1 cellular context compared by ENCODE assay signal in the genomic region with DNA sequence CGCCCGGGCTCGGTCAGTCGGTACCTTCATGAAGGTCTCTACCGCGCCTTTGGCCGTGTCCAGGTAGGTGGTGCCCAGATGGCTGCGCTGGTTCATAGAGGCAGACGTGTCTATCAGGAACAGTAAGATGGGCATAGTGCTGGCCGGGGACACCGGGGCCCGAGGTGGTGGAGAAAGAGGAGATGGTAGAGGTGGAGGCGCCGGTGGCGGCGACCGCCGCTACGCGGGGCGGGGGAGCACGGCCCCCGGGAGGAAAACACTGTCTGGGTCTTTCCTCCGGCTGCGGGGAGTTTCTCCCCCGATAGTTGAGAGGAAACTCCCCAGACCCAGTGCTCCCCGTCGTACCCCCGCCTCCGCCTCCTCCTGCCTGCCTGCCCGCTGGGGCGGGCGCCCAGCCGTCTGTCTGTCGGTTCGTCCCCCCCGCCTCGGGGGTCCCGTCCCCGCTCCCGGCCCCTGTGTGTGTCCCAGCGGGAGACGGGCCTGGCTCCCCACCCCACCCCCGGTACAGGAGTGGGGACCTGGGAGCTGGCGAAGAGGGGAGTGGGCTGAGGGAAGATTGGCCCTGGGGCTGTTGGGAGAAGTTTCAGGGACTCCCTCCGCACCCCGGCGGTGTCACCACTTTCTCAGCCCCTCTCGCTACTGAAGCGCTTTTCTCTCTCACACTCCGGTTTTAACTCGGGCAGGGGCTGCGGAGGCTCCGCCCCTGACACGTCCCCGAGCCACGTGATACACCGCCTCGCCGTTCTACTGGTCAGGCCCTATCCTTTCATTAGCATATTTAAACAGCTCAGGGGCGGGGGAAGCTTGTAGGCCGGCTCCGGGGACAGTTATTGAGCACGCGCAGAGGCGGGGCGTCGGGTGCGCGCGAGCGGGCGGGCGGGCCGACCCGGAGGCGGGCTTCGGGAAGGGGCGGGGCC.
TF ChIP-seq lines count a peak whose summit lies in the region.

A gene with protein sequence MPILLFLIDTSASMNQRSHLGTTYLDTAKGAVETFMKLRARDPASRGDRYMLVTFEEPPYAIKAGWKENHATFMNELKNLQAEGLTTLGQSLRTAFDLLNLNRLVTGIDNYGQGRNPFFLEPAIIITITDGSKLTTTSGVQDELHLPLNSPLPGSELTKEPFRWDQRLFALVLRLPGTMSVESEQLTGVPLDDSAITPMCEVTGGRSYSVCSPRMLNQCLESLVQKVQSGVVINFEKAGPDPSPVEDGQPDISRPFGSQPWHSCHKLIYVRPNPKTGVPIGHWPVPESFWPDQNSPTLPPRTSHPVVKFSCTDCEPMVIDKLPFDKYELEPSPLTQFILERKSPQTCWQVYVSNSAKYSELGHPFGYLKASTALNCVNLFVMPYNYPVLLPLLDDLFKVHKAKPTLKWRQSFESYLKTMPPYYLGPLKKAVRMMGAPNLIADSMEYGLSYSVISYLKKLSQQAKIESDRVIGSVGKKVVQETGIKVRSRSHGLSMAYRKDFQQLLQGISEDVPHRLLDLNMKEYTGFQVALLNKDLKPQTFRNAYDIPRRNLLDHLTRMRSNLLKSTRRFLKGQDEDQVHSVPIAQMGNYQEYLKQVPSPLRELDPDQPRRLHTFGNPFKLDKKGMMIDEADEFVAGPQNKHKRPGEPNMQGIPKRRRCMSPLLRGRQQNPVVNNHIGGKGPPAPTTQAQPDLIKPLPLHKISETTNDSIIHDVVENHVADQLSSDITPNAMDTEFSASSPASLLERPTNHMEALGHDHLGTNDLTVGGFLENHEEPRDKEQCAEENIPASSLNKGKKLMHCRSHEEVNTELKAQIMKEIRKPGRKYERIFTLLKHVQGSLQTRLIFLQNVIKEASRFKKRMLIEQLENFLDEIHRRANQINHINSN (minus strand): TSS at position 646 of the 917 bp plus-strand sequence. CDS start 511 bp downstream, at position 135.

TF ChIP-seq in HepG2, 621 proteins besides CTCF, POLR2A, EP300 and RAD21 (continued from another document and continues in another):
- TF ChIP-seq MEIS1 (CRISPR knock-in tag; IDR thresholded peaks at IDR 0.05; ENCODE audit: borderline replicate concordance) (no peak), PHF5A (CRISPR knock-in tag; IDR thresholded peaks at IDR 0.05; ENCODE audit: low read depth, unreplicated experiment) (no peak), MAFG (CRISPR knock-in tag; IDR thresholded peaks at IDR 0.05) (no peak), TCF12 (IDR thresholded peaks at IDR 0.05) (no peak), TCF12 (CRISPR knock-in tag; IDR thresholded peaks at IDR 0.05) (no peak), NFYB (CRISPR knock-in tag; IDR thresholded peaks at IDR 0.05) (peak; percentile 83), MXD4 (CRISPR knock-in tag; IDR thresholded peaks at IDR 0.05) (no peak), POGZ (CRISPR knock-in tag; IDR thresholded peaks at IDR 0.05) (peak; percentile 76), ZNF761 (CRISPR knock-in tag; conservative IDR thresholded peaks at IDR 0.05) (no peak), ZMYM4 (CRISPR knock-in tag; IDR thresholded peaks at IDR 0.05) (peak; percentile 94), ZSCAN12 (CRISPR knock-in tag; IDR thresholded peaks at IDR 0.05) (peak; percentile 83), STAG1 (CRISPR knock-in tag; IDR thresholded peaks at IDR 0.05) (peak; percentile 39), SRY (CRISPR knock-in tag; IDR thresholded peaks at IDR 0.05) (peak; percentile 85), ATF1 (CRISPR knock-in tag; IDR thresholded peaks at IDR 0.05) (peak; percentile 42; the same call in 1 of the 2 replicates), SIX4 (CRISPR knock-in tag; IDR thresholded peaks at IDR 0.05) (peak; percentile 18; the same call in 1 of the 2 replicates), ZNF451 (CRISPR knock-in tag; IDR thresholded peaks at IDR 0.05) (peak; percentile 43; the same call in 1 of the 2 replicates), ZNF782 (CRISPR knock-in tag; IDR thresholded peaks at IDR 0.05; ENCODE audit: borderline replicate concordance) (no peak), HMG20A (CRISPR knock-in tag; IDR thresholded peaks at IDR 0.05; ENCODE audit: borderline replicate concordance) (no peak; the same call in 1 of the 2 replicates), CHD2 (IDR thresholded peaks at IDR 0.05; ENCODE audit: low read depth, low read length) (peak; percentile 47; the same call in 1 of the 2 replicates), MYNN (CRISPR knock-in tag; IDR thresholded peaks at IDR 0.05; ENCODE audit: low read depth) (no peak)
- TF ChIP-seq, protein P1, sequence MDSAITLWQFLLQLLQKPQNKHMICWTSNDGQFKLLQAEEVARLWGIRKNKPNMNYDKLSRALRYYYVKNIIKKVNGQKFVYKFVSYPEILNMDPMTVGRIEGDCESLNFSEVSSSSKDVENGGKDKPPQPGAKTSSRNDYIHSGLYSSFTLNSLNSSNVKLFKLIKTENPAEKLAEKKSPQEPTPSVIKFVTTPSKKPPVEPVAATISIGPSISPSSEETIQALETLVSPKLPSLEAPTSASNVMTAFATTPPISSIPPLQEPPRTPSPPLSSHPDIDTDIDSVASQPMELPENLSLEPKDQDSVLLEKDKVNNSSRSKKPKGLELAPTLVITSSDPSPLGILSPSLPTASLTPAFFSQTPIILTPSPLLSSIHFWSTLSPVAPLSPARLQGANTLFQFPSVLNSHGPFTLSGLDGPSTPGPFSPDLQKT (CRISPR knock-in tag; IDR thresholded peaks at IDR 0.05; ENCODE audit: borderline replicate concordance), result no peak
- TF ChIP-seq, protein P2, sequence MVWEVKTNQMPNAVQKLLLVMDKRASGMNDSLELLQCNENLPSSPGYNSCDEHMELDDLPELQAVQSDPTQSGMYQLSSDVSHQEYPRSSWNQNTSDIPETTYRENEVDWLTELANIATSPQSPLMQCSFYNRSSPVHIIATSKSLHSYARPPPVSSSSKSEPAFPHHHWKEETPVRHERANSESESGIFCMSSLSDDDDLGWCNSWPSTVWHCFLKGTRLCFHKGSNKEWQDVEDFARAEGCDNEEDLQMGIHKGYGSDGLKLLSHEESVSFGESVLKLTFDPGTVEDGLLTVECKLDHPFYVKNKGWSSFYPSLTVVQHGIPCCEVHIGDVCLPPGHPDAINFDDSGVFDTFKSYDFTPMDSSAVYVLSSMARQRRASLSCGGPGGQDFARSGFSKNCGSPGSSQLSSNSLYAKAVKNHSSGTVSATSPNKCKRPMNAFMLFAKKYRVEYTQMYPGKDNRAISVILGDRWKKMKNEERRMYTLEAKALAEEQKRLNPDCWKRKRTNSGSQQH (CRISPR knock-in tag; IDR thresholded peaks at IDR 0.05; ENCODE audit: low read depth), result peak; percentile 41; the same call in 1 of the 2 replicates
- TF ChIP-seq, protein P3, sequence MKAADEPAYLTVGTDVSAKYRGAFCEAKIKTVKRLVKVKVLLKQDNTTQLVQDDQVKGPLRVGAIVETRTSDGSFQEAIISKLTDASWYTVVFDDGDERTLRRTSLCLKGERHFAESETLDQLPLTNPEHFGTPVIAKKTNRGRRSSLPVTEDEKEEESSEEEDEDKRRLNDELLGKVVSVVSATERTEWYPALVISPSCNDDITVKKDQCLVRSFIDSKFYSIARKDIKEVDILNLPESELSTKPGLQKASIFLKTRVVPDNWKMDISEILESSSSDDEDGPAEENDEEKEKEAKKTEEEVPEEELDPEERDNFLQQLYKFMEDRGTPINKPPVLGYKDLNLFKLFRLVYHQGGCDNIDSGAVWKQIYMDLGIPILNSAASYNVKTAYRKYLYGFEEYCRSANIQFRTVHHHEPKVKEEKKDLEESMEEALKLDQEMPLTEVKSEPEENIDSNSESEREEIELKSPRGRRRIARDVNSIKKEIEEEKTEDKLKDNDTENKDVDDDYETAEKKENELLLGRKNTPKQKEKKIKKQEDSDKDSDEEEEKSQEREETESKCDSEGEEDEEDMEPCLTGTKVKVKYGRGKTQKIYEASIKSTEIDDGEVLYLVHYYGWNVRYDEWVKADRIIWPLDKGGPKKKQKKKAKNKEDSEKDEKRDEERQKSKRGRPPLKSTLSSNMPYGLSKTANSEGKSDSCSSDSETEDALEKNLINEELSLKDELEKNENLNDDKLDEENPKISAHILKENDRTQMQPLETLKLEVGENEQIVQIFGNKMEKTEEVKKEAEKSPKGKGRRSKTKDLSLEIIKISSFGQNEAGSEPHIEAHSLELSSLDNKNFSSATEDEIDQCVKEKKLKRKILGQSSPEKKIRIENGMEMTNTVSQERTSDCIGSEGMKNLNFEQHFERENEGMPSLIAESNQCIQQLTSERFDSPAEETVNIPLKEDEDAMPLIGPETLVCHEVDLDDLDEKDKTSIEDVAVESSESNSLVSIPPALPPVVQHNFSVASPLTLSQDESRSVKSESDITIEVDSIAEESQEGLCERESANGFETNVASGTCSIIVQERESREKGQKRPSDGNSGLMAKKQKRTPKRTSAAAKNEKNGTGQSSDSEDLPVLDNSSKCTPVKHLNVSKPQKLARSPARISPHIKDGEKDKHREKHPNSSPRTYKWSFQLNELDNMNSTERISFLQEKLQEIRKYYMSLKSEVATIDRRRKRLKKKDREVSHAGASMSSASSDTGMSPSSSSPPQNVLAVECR (CRISPR knock-in tag; IDR thresholded peaks at IDR 0.05; ENCODE audit: borderline replicate concordance), result peak; percentile 47; the same call in 1 of the 2 replicates
- TF ChIP-seq, protein P4, sequence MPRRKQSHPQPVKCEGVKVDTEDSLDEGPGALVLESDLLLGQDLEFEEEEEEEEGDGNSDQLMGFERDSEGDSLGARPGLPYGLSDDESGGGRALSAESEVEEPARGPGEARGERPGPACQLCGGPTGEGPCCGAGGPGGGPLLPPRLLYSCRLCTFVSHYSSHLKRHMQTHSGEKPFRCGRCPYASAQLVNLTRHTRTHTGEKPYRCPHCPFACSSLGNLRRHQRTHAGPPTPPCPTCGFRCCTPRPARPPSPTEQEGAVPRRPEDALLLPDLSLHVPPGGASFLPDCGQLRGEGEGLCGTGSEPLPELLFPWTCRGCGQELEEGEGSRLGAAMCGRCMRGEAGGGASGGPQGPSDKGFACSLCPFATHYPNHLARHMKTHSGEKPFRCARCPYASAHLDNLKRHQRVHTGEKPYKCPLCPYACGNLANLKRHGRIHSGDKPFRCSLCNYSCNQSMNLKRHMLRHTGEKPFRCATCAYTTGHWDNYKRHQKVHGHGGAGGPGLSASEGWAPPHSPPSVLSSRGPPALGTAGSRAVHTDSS (CRISPR knock-in tag; conservative IDR thresholded peaks at IDR 0.05), result 0 out of 2 replicates have a peak, but pooled peaks have one; percentile 45
- TF ChIP-seq, protein P5, sequence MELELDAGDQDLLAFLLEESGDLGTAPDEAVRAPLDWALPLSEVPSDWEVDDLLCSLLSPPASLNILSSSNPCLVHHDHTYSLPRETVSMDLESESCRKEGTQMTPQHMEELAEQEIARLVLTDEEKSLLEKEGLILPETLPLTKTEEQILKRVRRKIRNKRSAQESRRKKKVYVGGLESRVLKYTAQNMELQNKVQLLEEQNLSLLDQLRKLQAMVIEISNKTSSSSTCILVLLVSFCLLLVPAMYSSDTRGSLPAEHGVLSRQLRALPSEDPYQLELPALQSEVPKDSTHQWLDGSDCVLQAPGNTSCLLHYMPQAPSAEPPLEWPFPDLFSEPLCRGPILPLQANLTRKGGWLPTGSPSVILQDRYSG (CRISPR knock-in tag; IDR thresholded peaks at IDR 0.05), result 0 out of 2 replicates have a peak, but pooled peaks have one; percentile 56
- TF ChIP-seq, protein P6, sequence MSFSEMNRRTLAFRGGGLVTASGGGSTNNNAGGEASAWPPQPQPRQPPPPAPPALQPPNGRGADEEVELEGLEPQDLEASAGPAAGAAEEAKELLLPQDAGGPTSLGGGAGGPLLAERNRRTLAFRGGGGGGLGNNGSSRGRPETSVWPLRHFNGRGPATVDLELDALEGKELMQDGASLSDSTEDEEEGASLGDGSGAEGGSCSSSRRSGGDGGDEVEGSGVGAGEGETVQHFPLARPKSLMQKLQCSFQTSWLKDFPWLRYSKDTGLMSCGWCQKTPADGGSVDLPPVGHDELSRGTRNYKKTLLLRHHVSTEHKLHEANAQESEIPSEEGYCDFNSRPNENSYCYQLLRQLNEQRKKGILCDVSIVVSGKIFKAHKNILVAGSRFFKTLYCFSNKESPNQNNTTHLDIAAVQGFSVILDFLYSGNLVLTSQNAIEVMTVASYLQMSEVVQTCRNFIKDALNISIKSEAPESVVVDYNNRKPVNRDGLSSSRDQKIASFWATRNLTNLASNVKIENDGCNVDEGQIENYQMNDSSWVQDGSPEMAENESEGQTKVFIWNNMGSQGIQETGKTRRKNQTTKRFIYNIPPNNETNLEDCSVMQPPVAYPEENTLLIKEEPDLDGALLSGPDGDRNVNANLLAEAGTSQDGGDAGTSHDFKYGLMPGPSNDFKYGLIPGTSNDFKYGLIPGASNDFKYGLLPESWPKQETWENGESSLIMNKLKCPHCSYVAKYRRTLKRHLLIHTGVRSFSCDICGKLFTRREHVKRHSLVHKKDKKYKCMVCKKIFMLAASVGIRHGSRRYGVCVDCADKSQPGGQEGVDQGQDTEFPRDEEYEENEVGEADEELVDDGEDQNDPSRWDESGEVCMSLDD (CRISPR knock-in tag; IDR thresholded peaks at IDR 0.05; ENCODE audit: borderline replicate concordance), result 0 out of 2 replicates have a peak, but pooled peaks have one; percentile 56
- TF ChIP-seq, protein P7, sequence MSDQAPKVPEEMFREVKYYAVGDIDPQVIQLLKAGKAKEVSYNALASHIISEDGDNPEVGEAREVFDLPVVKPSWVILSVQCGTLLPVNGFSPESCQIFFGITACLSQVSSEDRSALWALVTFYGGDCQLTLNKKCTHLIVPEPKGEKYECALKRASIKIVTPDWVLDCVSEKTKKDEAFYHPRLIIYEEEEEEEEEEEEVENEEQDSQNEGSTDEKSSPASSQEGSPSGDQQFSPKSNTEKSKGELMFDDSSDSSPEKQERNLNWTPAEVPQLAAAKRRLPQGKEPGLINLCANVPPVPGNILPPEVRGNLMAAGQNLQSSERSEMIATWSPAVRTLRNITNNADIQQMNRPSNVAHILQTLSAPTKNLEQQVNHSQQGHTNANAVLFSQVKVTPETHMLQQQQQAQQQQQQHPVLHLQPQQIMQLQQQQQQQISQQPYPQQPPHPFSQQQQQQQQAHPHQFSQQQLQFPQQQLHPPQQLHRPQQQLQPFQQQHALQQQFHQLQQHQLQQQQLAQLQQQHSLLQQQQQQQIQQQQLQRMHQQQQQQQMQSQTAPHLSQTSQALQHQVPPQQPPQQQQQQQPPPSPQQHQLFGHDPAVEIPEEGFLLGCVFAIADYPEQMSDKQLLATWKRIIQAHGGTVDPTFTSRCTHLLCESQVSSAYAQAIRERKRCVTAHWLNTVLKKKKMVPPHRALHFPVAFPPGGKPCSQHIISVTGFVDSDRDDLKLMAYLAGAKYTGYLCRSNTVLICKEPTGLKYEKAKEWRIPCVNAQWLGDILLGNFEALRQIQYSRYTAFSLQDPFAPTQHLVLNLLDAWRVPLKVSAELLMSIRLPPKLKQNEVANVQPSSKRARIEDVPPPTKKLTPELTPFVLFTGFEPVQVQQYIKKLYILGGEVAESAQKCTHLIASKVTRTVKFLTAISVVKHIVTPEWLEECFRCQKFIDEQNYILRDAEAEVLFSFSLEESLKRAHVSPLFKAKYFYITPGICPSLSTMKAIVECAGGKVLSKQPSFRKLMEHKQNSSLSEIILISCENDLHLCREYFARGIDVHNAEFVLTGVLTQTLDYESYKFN (CRISPR knock-in tag; conservative IDR thresholded peaks at IDR 0.05), result no peak
- TF ChIP-seq, protein P8, sequence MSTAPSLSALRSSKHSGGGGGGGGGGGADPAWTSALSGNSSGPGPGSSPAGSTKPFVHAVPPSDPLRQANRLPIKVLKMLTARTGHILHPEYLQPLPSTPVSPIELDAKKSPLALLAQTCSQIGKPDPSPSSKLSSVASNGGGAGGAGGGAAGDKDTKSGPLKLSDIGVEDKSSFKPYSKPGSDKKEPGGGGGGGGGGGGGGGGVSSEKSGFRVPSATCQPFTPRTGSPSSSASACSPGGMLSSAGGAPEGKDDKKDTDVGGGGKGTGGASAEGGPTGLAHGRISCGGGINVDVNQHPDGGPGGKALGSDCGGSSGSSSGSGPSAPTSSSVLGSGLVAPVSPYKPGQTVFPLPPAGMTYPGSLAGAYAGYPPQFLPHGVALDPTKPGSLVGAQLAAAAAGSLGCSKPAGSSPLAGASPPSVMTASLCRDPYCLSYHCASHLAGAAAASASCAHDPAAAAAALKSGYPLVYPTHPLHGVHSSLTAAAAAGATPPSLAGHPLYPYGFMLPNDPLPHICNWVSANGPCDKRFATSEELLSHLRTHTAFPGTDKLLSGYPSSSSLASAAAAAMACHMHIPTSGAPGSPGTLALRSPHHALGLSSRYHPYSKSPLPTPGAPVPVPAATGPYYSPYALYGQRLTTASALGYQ (CRISPR knock-in tag; IDR thresholded peaks at IDR 0.05), result peak; percentile 77; the same call in 1 of the 2 replicates
